In the genomic region with DNA sequence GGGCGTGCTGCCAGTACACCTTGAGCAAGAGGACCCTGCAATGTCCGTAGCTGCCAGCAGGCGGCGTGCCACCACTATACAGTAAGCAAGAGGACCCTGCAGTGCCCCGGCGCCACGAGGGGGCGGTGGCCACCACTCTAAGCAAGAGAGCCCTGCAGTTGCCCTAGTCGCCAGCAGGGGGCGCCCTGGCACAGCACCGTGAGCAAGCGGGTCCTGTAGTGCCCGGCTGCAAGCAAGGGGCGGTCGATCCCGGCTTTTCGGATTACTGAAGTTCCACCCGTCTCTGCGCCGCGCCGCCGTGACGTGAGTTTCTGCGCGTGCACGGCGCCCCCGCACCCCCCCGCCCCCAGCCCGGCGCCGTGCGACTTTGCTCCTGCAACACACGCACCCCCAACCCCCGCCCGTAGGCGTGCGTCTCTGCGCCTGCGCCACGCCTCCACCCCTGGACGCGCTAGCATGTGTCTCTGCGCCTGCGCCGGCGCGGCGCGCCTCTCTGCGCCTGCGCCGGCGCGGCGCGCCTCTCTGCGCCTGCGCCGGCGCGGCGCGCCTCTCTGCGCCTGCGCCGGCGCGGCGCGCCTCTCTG, we compare ENCODE assay signal across 4 cellular contexts. TPM values are rescaled to one million over a fixed set of nuclear protein-coding genes. Genes with fewer than 3 reads are reported as not detected.
"Had no signal": no experiment of that assay in that cellular context is flagged by ENCODE, and none has a peak within 500 bp of the region (broad histone marks: within the 10 kb centered on the region; RNA-seq: fewer than 3 reads in every experiment).

No MANE protein-coding gene starts in this region.

RNA-seq across cellular contexts. Expression of gene IL9R, which starts 31.2 kb away (rescaled TPM):
- total RNA-seq: LHCN-M2, Right ventricle myocardium inferior, SJCRH30, SK-MEL-5 had no signal
